Comparison of ENCODE assay signal across 5 cellular contexts in genomic region chr7:103486873-103487272, GRCh38. TPM values are rescaled to one million over a fixed set of nuclear protein-coding genes. Genes with fewer than 3 reads are reported as not detected.
"Had no signal": no experiment of that assay in that cellular context is flagged by ENCODE, and none has a peak within 500 bp of the region (broad histone marks: within the 10 kb centered on the region; RNA-seq: fewer than 3 reads in every experiment).

No MANE protein-coding gene starts in this region.

RNA-seq across cellular contexts. Expression of gene SLC26A5, which starts 40.9 kb away (rescaled TPM):
- total RNA-seq: GM23248, H4, H7, H9, HFFc6 had no signal
- polyA plus RNA-seq: GM23248 had no signal
